1 cellular context compared by ENCODE assay signal in the genomic region with DNA sequence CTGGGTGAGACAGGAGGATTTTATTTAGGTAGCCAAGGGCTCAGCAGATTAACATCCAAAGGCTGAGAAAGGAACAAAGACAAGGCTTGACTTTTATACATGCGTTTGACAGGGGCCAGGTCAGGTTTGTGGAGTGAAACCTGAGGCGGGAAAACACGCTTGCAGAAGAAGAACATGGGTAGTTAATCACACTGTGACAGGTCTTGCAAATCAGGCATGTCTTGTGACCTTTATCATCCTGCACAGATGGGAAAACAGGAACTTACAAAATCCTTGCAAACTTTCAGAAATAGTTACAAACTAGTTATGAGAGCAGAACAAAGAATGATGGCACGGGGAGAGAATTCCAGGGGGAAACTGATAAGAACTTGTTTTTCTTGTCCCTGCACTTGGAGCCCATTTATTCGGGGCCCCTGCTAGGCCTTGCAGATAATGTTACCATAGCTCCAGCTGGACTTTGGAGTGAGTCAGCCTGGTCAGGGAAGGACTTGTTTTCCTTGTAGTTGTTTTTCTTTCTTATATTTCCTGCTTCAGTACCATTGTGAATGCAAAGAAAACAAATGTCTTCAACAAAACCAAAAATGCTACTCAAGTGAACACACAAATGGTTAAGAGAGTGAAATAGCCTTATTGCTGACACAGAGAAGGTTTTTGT.
TF ChIP-seq lines count a peak whose summit lies in the region.

No MANE protein-coding gene starts in this region.

TF ChIP-seq in HepG2, 621 proteins besides CTCF, POLR2A, EP300 and RAD21 (continued from another document and continues in another):
- TF ChIP-seq ZBTB40 (IDR thresholded peaks at IDR 0.05) (no peak), ZBTB40 (CRISPR knock-in tag; IDR thresholded peaks at IDR 0.05) (no peak), AGO1 (IDR thresholded peaks at IDR 0.05; ENCODE audit: low read depth, low read length, poor library complexity, severe bottlenecking) (no peak), ZNF274 (CRISPR knock-in tag; IDR thresholded peaks at IDR 0.05) (no peak), SMARCE1 (IDR thresholded peaks at IDR 0.05; ENCODE audit: borderline replicate concordance) (no peak), ZSCAN12 (CRISPR knock-in tag; IDR thresholded peaks at IDR 0.05) (no peak), MAF1 (CRISPR knock-in tag; IDR thresholded peaks at IDR 0.05; ENCODE audit: borderline replicate concordance) (no peak), ZNF577 (CRISPR knock-in tag; IDR thresholded peaks at IDR 0.05; ENCODE audit: borderline replicate concordance, low read depth) (no peak), ZZZ3 (CRISPR knock-in tag; IDR thresholded peaks at IDR 0.05; ENCODE audit: borderline replicate concordance) (no peak), GABPA (IDR thresholded peaks at IDR 0.05; ENCODE audit: low read depth, low read length) (no peak), GABPA (CRISPR knock-in tag; IDR thresholded peaks at IDR 0.05; ENCODE audit: low read depth) (peak; percentile 6; the same call in 1 of the 2 replicates), ZNF530 (CRISPR knock-in tag; IDR thresholded peaks at IDR 0.05; ENCODE audit: low read depth) (no peak), RARG (CRISPR knock-in tag; IDR thresholded peaks at IDR 0.05; ENCODE audit: low read depth) (no peak), FOSL2 (CRISPR knock-in tag; IDR thresholded peaks at IDR 0.05) (peak; percentile 80), NBN (conservative IDR thresholded peaks at IDR 0.05) (no peak), SPEN (CRISPR knock-in tag; IDR thresholded peaks at IDR 0.05; ENCODE audit: low read depth) (no peak), ZNF24 (IDR thresholded peaks at IDR 0.05) (no peak), RFXAP (CRISPR knock-in tag; IDR thresholded peaks at IDR 0.05; ENCODE audit: borderline replicate concordance) (no peak), MIXL1 (CRISPR knock-in tag; IDR thresholded peaks at IDR 0.05) (0 out of 2 replicates have a peak, but pooled peaks have one; percentile 36), RFX3 (CRISPR knock-in tag; IDR thresholded peaks at IDR 0.05) (peak; percentile 43; the same call in 1 of the 2 replicates), XRCC5 (optimal IDR thresholded peaks at IDR 0.05; ENCODE audit: low read length) (no peak), ZNF207 (IDR thresholded peaks at IDR 0.05; ENCODE audit: borderline replicate concordance) (no peak)
- TF ChIP-seq, protein P1, sequence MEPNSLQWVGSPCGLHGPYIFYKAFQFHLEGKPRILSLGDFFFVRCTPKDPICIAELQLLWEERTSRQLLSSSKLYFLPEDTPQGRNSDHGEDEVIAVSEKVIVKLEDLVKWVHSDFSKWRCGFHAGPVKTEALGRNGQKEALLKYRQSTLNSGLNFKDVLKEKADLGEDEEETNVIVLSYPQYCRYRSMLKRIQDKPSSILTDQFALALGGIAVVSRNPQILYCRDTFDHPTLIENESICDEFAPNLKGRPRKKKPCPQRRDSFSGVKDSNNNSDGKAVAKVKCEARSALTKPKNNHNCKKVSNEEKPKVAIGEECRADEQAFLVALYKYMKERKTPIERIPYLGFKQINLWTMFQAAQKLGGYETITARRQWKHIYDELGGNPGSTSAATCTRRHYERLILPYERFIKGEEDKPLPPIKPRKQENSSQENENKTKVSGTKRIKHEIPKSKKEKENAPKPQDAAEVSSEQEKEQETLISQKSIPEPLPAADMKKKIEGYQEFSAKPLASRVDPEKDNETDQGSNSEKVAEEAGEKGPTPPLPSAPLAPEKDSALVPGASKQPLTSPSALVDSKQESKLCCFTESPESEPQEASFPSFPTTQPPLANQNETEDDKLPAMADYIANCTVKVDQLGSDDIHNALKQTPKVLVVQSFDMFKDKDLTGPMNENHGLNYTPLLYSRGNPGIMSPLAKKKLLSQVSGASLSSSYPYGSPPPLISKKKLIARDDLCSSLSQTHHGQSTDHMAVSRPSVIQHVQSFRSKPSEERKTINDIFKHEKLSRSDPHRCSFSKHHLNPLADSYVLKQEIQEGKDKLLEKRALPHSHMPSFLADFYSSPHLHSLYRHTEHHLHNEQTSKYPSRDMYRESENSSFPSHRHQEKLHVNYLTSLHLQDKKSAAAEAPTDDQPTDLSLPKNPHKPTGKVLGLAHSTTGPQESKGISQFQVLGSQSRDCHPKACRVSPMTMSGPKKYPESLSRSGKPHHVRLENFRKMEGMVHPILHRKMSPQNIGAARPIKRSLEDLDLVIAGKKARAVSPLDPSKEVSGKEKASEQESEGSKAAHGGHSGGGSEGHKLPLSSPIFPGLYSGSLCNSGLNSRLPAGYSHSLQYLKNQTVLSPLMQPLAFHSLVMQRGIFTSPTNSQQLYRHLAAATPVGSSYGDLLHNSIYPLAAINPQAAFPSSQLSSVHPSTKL (CRISPR knock-in tag; IDR thresholded peaks at IDR 0.05): peak; percentile 89
- TF ChIP-seq, protein P2, sequence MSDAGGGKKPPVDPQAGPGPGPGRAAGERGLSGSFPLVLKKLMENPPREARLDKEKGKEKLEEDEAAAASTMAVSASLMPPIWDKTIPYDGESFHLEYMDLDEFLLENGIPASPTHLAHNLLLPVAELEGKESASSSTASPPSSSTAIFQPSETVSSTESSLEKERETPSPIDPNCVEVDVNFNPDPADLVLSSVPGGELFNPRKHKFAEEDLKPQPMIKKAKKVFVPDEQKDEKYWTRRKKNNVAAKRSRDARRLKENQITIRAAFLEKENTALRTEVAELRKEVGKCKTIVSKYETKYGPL (CRISPR knock-in tag; IDR thresholded peaks at IDR 0.05): no peak
- TF ChIP-seq, protein P3, sequence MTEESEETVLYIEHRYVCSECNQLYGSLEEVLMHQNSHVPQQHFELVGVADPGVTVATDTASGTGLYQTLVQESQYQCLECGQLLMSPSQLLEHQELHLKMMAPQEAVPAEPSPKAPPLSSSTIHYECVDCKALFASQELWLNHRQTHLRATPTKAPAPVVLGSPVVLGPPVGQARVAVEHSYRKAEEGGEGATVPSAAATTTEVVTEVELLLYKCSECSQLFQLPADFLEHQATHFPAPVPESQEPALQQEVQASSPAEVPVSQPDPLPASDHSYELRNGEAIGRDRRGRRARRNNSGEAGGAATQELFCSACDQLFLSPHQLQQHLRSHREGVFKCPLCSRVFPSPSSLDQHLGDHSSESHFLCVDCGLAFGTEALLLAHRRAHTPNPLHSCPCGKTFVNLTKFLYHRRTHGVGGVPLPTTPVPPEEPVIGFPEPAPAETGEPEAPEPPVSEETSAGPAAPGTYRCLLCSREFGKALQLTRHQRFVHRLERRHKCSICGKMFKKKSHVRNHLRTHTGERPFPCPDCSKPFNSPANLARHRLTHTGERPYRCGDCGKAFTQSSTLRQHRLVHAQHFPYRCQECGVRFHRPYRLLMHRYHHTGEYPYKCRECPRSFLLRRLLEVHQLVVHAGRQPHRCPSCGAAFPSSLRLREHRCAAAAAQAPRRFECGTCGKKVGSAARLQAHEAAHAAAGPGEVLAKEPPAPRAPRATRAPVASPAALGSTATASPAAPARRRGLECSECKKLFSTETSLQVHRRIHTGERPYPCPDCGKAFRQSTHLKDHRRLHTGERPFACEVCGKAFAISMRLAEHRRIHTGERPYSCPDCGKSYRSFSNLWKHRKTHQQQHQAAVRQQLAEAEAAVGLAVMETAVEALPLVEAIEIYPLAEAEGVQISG (CRISPR knock-in tag; IDR thresholded peaks at IDR 0.05): no peak
- TF ChIP-seq, protein P4, sequence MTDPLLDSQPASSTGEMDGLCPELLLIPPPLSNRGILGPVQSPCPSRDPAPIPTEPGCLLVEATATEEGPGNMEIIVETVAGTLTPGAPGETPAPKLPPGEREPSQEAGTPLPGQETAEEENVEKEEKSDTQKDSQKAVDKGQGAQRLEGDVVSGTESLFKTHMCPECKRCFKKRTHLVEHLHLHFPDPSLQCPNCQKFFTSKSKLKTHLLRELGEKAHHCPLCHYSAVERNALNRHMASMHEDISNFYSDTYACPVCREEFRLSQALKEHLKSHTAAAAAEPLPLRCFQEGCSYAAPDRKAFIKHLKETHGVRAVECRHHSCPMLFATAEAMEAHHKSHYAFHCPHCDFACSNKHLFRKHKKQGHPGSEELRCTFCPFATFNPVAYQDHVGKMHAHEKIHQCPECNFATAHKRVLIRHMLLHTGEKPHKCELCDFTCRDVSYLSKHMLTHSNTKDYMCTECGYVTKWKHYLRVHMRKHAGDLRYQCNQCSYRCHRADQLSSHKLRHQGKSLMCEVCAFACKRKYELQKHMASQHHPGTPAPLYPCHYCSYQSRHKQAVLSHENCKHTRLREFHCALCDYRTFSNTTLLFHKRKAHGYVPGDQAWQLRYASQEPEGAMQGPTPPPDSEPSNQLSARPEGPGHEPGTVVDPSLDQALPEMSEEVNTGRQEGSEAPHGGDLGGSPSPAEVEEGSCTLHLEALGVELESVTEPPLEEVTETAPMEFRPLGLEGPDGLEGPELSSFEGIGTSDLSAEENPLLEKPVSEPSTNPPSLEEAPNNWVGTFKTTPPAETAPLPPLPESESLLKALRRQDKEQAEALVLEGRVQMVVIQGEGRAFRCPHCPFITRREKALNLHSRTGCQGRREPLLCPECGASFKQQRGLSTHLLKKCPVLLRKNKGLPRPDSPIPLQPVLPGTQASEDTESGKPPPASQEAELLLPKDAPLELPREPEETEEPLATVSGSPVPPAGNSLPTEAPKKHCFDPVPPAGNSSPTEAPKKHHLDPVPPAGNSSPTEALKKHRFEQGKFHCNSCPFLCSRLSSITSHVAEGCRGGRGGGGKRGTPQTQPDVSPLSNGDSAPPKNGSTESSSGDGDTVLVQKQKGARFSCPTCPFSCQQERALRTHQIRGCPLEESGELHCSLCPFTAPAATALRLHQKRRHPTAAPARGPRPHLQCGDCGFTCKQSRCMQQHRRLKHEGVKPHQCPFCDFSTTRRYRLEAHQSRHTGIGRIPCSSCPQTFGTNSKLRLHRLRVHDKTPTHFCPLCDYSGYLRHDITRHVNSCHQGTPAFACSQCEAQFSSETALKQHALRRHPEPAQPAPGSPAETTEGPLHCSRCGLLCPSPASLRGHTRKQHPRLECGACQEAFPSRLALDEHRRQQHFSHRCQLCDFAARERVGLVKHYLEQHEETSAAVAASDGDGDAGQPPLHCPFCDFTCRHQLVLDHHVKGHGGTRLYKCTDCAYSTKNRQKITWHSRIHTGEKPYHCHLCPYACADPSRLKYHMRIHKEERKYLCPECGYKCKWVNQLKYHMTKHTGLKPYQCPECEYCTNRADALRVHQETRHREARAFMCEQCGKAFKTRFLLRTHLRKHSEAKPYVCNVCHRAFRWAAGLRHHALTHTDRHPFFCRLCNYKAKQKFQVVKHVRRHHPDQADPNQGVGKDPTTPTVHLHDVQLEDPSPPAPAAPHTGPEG (CRISPR knock-in tag; IDR thresholded peaks at IDR 0.05): no peak
- TF ChIP-seq, protein P5, sequence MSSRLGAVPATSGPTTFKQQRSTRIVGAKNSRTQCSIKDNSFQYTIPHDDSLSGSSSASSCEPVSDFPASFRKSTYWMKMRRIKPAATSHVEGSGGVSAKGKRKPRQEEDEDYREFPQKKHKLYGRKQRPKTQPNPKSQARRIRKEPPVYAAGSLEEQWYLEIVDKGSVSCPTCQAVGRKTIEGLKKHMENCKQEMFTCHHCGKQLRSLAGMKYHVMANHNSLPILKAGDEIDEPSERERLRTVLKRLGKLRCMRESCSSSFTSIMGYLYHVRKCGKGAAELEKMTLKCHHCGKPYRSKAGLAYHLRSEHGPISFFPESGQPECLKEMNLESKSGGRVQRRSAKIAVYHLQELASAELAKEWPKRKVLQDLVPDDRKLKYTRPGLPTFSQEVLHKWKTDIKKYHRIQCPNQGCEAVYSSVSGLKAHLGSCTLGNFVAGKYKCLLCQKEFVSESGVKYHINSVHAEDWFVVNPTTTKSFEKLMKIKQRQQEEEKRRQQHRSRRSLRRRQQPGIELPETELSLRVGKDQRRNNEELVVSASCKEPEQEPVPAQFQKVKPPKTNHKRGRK (CRISPR knock-in tag; IDR thresholded peaks at IDR 0.05): no peak
